Comparison of ENCODE assay signal across 15 cellular contexts in the genomic region with DNA sequence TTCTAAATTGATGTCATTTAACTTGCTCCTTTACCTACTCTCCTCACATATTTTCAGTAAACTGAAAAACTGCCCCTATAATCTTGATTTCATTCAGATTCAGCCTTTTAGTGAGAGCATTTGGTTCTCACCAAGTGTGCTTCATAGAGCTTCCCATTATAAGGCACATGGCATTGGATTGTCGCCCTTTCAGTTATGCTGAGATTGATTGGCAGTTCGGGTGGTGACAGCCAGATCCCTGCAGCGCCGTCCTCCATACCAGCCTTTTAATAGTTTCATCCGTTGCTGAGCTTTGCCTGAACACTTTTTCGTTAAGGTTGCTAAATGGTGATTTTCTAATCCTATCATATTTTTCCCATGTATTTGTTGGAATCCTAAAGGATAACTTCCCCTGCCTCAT.
DNase-seq lines count a peak whose midpoint lies in the region; ATAC-seq and TF ChIP-seq lines count a peak whose summit lies in the region.
"Had no signal": no experiment of that assay in that cellular context is flagged by ENCODE, and none has a peak within 500 bp of the region (broad histone marks: within the 10 kb centered on the region; RNA-seq: fewer than 3 reads in every experiment).

No MANE protein-coding gene starts in this region.

- no peaks in the 10 kb centered on the region for H3K27me3 Mint-ChIP-seq in CD8-positive, alpha-beta T cell (ENCODE audit: low read depth)
- H3K27me3 Mint-ChIP-seq: CD8-positive, alpha-beta memory T cell had no signal

- no peak overlapping the region for H3K4me2 ChIP-seq in MM.1S (ENCODE audit: low read depth, low read length)
- H3K4me2 ChIP-seq: A549 had no signal

- intact Hi-C loops in CD8-positive, alpha-beta T cell (cut with DNase I, micrococcal nuclease): no loop called here

- no peaks in the 10 kb centered on the region for H3K9me2 ChIP-seq in MM.1S (replicated peaks; ENCODE audit: insufficient read depth, low read length)

- H3K36me3 ChIP-seq in CD8-positive, alpha-beta T cell (ENCODE audit: insufficient read depth, low read length): no peaks in the 10 kb centered on the region
- H3K36me3 ChIP-seq in thoracic aorta (no peaks in the 10 kb centered on the region), MM.1S (replicated peaks; ENCODE audit: insufficient read depth, low read length) (no peaks in the 10 kb centered on the region)

- H3K27me3 ChIP-seq in CD8-positive, alpha-beta T cell (ENCODE audit: insufficient read depth, low read length): no peaks in the 10 kb centered on the region
- no peaks in the 10 kb centered on the region for H3K27me3 ChIP-seq in thoracic aorta (replicated peaks; ENCODE audit: insufficient read depth)
- no peaks in the 10 kb centered on the region for H3K27me3 ChIP-seq in MM.1S (replicated peaks; ENCODE audit: insufficient read depth, low read length)

- peaks cover 22% of the 10 kb centered on the region for H3K36me3 Mint-ChIP-seq in CD8-positive, alpha-beta T cell

- no peak for DNase-seq in CD8-positive, alpha-beta T cell
- DNase-seq in pons (ENCODE audit: low spot score): peak; percentile 74
- no peak for DNase-seq in thoracic aorta (ENCODE audit: low spot score)
- DNase-seq in MM.1S: no peak
- no peak for DNase-seq in NCI-H526 treated with DMSO at 0.1 percent for 48 hours (lab: John Stamatoyannopoulos, UW)
- DNase-seq: Caco-2; CD8-positive, alpha-beta memory T cell; DMS53; GF-D8; GM23248; IMR-90 had no signal

- H3K79me2 ChIP-seq in MM.1S (ENCODE audit: low read length): no peaks in the 10 kb centered on the region

- no peaks in the 10 kb centered on the region for H3K4me1 Mint-ChIP-seq in CD8-positive, alpha-beta T cell (ENCODE audit: low read depth)
- H3K4me1 Mint-ChIP-seq: CD14-positive monocyte had no signal

- TF ChIP-seq CTCF in CD8-positive, alpha-beta T cell (IDR thresholded peaks at IDR 0.05): no peak
- TF ChIP-seq CTCF in thoracic aorta (IDR thresholded peaks at IDR 0.05) (no peak), MM.1S (IDR thresholded peaks at IDR 0.05; ENCODE audit: low read length) (no peak)

- no peaks in the 10 kb centered on the region for H4K20me1 ChIP-seq in MM.1S (ENCODE audit: insufficient read depth, low read length)

- ATAC-seq in CD8-positive, alpha-beta T cell: no peak
- ATAC-seq in thoracic aorta (ENCODE audit: insufficient number of reproducible peaks, low FRiP score, low read depth): no peak
- ATAC-seq: A549, HCT116 had no signal

- no peaks in the 10 kb centered on the region for H3K9me3 Mint-ChIP-seq in CD8-positive, alpha-beta T cell
- H3K9me3 Mint-ChIP-seq: CD14-positive monocyte; CD8-positive, alpha-beta memory T cell had no signal

- no peak overlapping the region for H3K4me3 ChIP-seq in CD8-positive, alpha-beta T cell (ENCODE audit: low read depth, low read length)
- H3K4me3 ChIP-seq in thoracic aorta (no peak overlapping the region), MM.1S (ENCODE audit: low read length) (no peak overlapping the region)
- H3K4me3 ChIP-seq: A549, GM23248 had no signal

- H3K27ac Mint-ChIP-seq in CD8-positive, alpha-beta T cell: peak overlapping the region; percentile 6

- H3F3A ChIP-seq in MM.1S (ENCODE audit: insufficient read depth, low read length): no peaks in the 10 kb centered on the region

- no peak overlapping the region for H3K27ac ChIP-seq in CD8-positive, alpha-beta T cell (ENCODE audit: low read depth, low read length)
- H3K27ac ChIP-seq in angular gyrus (ENCODE audit: low read depth, low read length) (peak overlapping the region; percentile 31), thoracic aorta (peak overlapping the region; percentile 15 to 68), MM.1S (ENCODE audit: low read length) (no peak overlapping the region)
- H3K27ac ChIP-seq: A549, GM23248 had no signal

- POLR2A ChIA-PET in CD8-positive, alpha-beta T cell (lab: Charles Lee): no interaction called here

- H3K4me1 ChIP-seq in CD8-positive, alpha-beta T cell (ENCODE audit: insufficient read depth, low read length): no peaks in the 10 kb centered on the region
- H3K4me1 ChIP-seq in thoracic aorta (ENCODE audit: control insufficient read depth in 1 of 2, low read depth in 2 of 2): peaks cover 18 to 68% of the 10 kb centered on the region in 2 donors
- H3K4me1 ChIP-seq in MM.1S (ENCODE audit: low read length): 0 out of 2 replicates have a peak, but pooled peaks cover 8% of the 10 kb centered on the region
- H3K4me1 ChIP-seq: Caco-2 had no signal

- H3K9me3 ChIP-seq in CD8-positive, alpha-beta T cell (ENCODE audit: low read length): no peaks in the 10 kb centered on the region
- H3K9me3 ChIP-seq in thoracic aorta: no peaks in the 10 kb centered on the region
- no peaks in the 10 kb centered on the region for H3K9me3 ChIP-seq in MM.1S (replicated peaks; ENCODE audit: insufficient read depth, low read length)
- H3K9me3 ChIP-seq: A549, Caco-2 had no signal

- no peak overlapping the region for H2AFZ ChIP-seq in MM.1S (ENCODE audit: low read length)
- H2AFZ ChIP-seq: GM23248 had no signal

- no peak overlapping the region for H3K9ac ChIP-seq in MM.1S (ENCODE audit: low read length)
- H3K9ac ChIP-seq: GM23248 had no signal

- no peak overlapping the region for H3K4me3 Mint-ChIP-seq in CD8-positive, alpha-beta T cell
- H3K4me3 Mint-ChIP-seq: CD14-positive monocyte; CD8-positive, alpha-beta memory T cell had no signal

- CTCF ChIA-PET in CD8-positive, alpha-beta T cell (lab: Charles Lee): no interaction called here

Comparison
In these comparisons a context has a peak if more than half of its experiments do, and no peak if none do; other contexts are left out.
1. H3K27ac ChIP-seq: peak in angular gyrus (single experiment) and thoracic aorta (2 of 2); none in CD8-positive, alpha-beta T cell (single experiment) and MM.1S (single experiment).